Comparison of ENCODE assay signal across 39 cellular contexts in the genomic region with DNA sequence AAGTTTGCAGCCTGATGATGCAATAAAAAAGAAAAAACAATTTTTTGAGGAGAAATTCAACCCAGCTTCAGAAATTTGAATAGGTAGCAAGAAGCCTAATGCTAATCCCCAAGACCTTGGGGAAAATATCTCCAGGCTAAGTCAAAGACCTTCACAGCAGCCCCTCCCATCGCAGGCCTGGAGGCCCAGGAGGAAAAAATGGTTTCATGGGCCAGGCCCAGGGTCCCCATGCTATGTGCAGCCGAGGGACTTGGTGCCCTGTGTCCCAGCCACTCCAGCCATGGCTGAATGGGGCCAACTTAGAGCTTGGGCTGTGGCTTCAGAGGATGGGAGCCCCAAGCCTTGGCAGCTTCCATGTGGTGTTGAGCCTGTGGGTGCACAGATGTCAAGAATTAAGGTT.
"Had no signal": no experiment of that assay in that cellular context is flagged by ENCODE, and none has a peak within 500 bp of the region (broad histone marks: within the 10 kb centered on the region; RNA-seq: fewer than 3 reads in every experiment).

No MANE protein-coding gene starts in this region.

- H3K36me3 Mint-ChIP-seq: activated naive CD4-positive, alpha-beta T cell treated with anti-CD3 and anti-CD28 coated beads, Interleukin-2, amount 10 ng/mL, durations not matched to agents 7 days and 5 days; activated naive CD8-positive, alpha-beta T cell treated with anti-CD3 and anti-CD28 coated beads for 36 hours; activated naive CD8-positive, alpha-beta T cell treated with anti-CD3 and anti-CD28 coated beads, Interleukin-2, amount 10 ng/mL, durations not matched to agents 7 days and 5 days; brain had no signal

- H3K27me3 Mint-ChIP-seq: activated naive CD4-positive, alpha-beta T cell treated with anti-CD3 and anti-CD28 coated beads, Interleukin-2, amount 50 U/mL, for 24 hours; activated naive CD8-positive, alpha-beta T cell treated with anti-CD3 and anti-CD28 coated beads for 36 hours; activated naive CD8-positive, alpha-beta T cell treated with anti-CD3 and anti-CD28 coated beads, Interleukin-2, amount 10 ng/mL, durations not matched to agents 7 days and 5 days; activated naive CD8-positive, alpha-beta T cell treated with anti-CD3 and anti-CD28 coated beads, Interleukin-2, amount 50 U/mL, for 24 hours; activated T-helper 17 cell treated with anti-CD3 and anti-CD28 coated beads, Interleukin-2, amount 50 U/mL, for 72 hours had no signal

- H3K27ac ChIP-seq: adrenal gland, ascending aorta, body of pancreas, brain microvascular endothelial cell, breast epithelium, cardiac muscle cell had no signal

- H3K9me3 Mint-ChIP-seq: activated naive CD4-positive, alpha-beta T cell treated with anti-CD3 and anti-CD28 coated beads, Interleukin-2, amount 50 U/mL, for 24 hours; activated T-helper 17 cell treated with anti-CD3 and anti-CD28 coated beads, Interleukin-2, amount 50 U/mL, for 72 hours had no signal

- H3K27me3 ChIP-seq: adrenal gland, ascending aorta, body of pancreas, brain microvascular endothelial cell, breast epithelium, cardiac muscle cell had no signal

- ATAC-seq: activated naive CD4-positive, alpha-beta T cell treated with anti-CD3 and anti-CD28 coated beads, Interleukin-2, amount 50 U/mL, for 72 hours; activated naive CD8-positive, alpha-beta T cell treated with anti-CD3 and anti-CD28 coated beads, Interleukin-2, amount 50 U/mL, for 24 hours; activated T-cell treated with anti-CD3 and anti-CD28 coated beads, Interleukin-2, amount 50 U/mL, for 4 hours; activated T-cell treated with anti-CD3 and anti-CD28 coated beads, Interleukin-2, amount 50 U/mL, for 72 hours; activated T-helper 17 cell treated with anti-CD3 and anti-CD28 coated beads, Interleukin-2, amount 50 U/mL, for 72 hours; body of pancreas had no signal

- H3K4me3 ChIP-seq: adrenal gland, ascending aorta, body of pancreas, breast epithelium, cardiac muscle cell had no signal

- H3K4me1 Mint-ChIP-seq: activated naive CD4-positive, alpha-beta T cell treated with anti-CD3 and anti-CD28 coated beads, Interleukin-2, amount 10 ng/mL, durations not matched to agents 7 days and 5 days; activated naive CD4-positive, alpha-beta T cell treated with anti-CD3 and anti-CD28 coated beads, Interleukin-2, amount 50 U/mL, for 24 hours; activated naive CD8-positive, alpha-beta T cell treated with anti-CD3 and anti-CD28 coated beads for 36 hours; activated naive CD8-positive, alpha-beta T cell treated with anti-CD3 and anti-CD28 coated beads, Interleukin-2, amount 10 ng/mL, durations not matched to agents 7 days and 5 days; activated naive CD8-positive, alpha-beta T cell treated with anti-CD3 and anti-CD28 coated beads, Interleukin-2, amount 50 U/mL, for 24 hours; activated T-helper 17 cell treated with anti-CD3 and anti-CD28 coated beads, Interleukin-2, amount 50 U/mL, for 72 hours; brain; central memory CD8-positive, alpha-beta T cell had no signal

- H3K9me3 ChIP-seq: adrenal gland, ascending aorta, body of pancreas had no signal

- H3K4me3 Mint-ChIP-seq: activated naive CD4-positive, alpha-beta T cell treated with anti-CD3 and anti-CD28 coated beads for 36 hours; activated naive CD4-positive, alpha-beta T cell treated with anti-CD3 and anti-CD28 coated beads, Interleukin-2, amount 10 ng/mL, durations not matched to agents 7 days and 5 days; activated naive CD4-positive, alpha-beta T cell treated with anti-CD3 and anti-CD28 coated beads, Interleukin-2, amount 50 U/mL, for 24 hours; activated naive CD8-positive, alpha-beta T cell; activated naive CD8-positive, alpha-beta T cell treated with anti-CD3 and anti-CD28 coated beads for 36 hours; activated naive CD8-positive, alpha-beta T cell treated with anti-CD3 and anti-CD28 coated beads, Interleukin-2, amount 10 ng/mL, durations not matched to agents 7 days and 5 days; activated naive CD8-positive, alpha-beta T cell treated with anti-CD3 and anti-CD28 coated beads, Interleukin-2, amount 50 U/mL, for 24 hours; activated T-cell treated with anti-CD3 and anti-CD28 coated beads, Interleukin-2, amount 50 U/mL, for 24 hours; activated T-cell treated with anti-CD3 and anti-CD28 coated beads, Interleukin-2, amount 50 U/mL, for 4 hours; activated T-cell treated with anti-CD3 and anti-CD28 coated beads, Interleukin-2, amount 50 U/mL, for 72 hours; activated T-helper 1 cell treated with anti-CD3 and anti-CD28 coated beads, Interleukin-12 subunit alpha, Interleukin-12 subunit beta, Interleukin-2, Interleukin-4 antibody, amounts not matched to agents 30 ng/mL and 10 ng/mL and 1 ng/mL, durations not matched to agents 14 hours and 24 hours and 36 hours; activated T-helper 17 cell treated with anti-CD3 and anti-CD28 coated beads, Interleukin-2, amount 50 U/mL, for 72 hours; brain; central memory CD8-positive, alpha-beta T cell had no signal

- H3K36me3 ChIP-seq: adrenal gland, ascending aorta, brain microvascular endothelial cell, breast epithelium, cardiac muscle cell had no signal

- FAIRE-seq: astrocyte, bronchial epithelial cell had no signal

- H3K4me1 ChIP-seq: adrenal gland, ascending aorta, body of pancreas, breast epithelium had no signal

- H3K27ac Mint-ChIP-seq: activated naive CD4-positive, alpha-beta T cell treated with anti-CD3 and anti-CD28 coated beads for 36 hours; activated naive CD4-positive, alpha-beta T cell treated with anti-CD3 and anti-CD28 coated beads, Interleukin-2, amount 50 U/mL, for 24 hours; activated naive CD4-positive, alpha-beta T cell treated with anti-CD3 and anti-CD28 coated beads, Interleukin-2, amount 50 U/mL, for 72 hours; activated naive CD8-positive, alpha-beta T cell; activated naive CD8-positive, alpha-beta T cell treated with anti-CD3 and anti-CD28 coated beads for 36 hours; activated naive CD8-positive, alpha-beta T cell treated with anti-CD3 and anti-CD28 coated beads, Interleukin-2, amount 10 ng/mL, durations not matched to agents 7 days and 5 days; activated naive CD8-positive, alpha-beta T cell treated with anti-CD3 and anti-CD28 coated beads, Interleukin-2, amount 50 U/mL, for 24 hours; activated T-cell treated with anti-CD3 and anti-CD28 coated beads, Interleukin-2, amount 50 U/mL, for 24 hours; activated T-cell treated with anti-CD3 and anti-CD28 coated beads, Interleukin-2, amount 50 U/mL, for 72 hours; activated T-helper 1 cell treated with anti-CD3 and anti-CD28 coated beads, Interleukin-12 subunit alpha, Interleukin-12 subunit beta, Interleukin-2, Interleukin-4 antibody, amounts not matched to agents 30 ng/mL and 10 ng/mL and 1 ng/mL, durations not matched to agents 14 hours and 24 hours and 36 hours; activated T-helper 17 cell treated with anti-CD3 and anti-CD28 coated beads, Interleukin-2, amount 50 U/mL, for 72 hours; activated T-helper 2 cell treated with anti-CD3 and anti-CD28 coated beads, Interferon-gamma antibody, Interleukin-2, Interleukin-4, amounts not matched to agents 10 μg/mL and 5 μg/mL and 100 μg/mL, durations not matched to agents 14 hours and 24 hours and 36 hours; brain had no signal

- DNase-seq: activated effector memory CD4-positive, alpha-beta T cell treated with anti-CD3 and anti-CD28 coated beads, Interleukin-2, amount 50 U/mL, for 16 hours; activated effector memory CD4-positive, alpha-beta T cell treated with Interleukin-2 at 50 U/mL for 16 hours; activated gamma-delta T cell; activated gamma-delta T cell treated with Interleukin-2 at 50 U/mL for 16 hours; activated naive CD4-positive, alpha-beta T cell; activated naive CD4-positive, alpha-beta T cell treated with anti-CD3 and anti-CD28 coated beads for 36 hours; activated naive CD4-positive, alpha-beta T cell treated with anti-CD3 and anti-CD28 coated beads, Interleukin-2, amount 10 ng/mL, durations not matched to agents 7 days and 5 days; activated naive CD4-positive, alpha-beta T cell treated with anti-CD3 and anti-CD28 coated beads, Interleukin-2, amount 50 U/mL, for 16 hours; activated naive CD4-positive, alpha-beta T cell treated with Interleukin-2 at 50 U/mL for 16 hours; activated naive CD8-positive, alpha-beta T cell treated with anti-CD3 and anti-CD28 coated beads for 36 hours; activated naive CD8-positive, alpha-beta T cell treated with anti-CD3 and anti-CD28 coated beads, Interleukin-2, amount 10 ng/mL, durations not matched to agents 7 days and 5 days; activated naive CD8-positive, alpha-beta T cell treated with anti-CD3 and anti-CD28 coated beads, Interleukin-2, amount 50 U/mL, for 24 hours; activated T-cell treated with anti-CD3 and anti-CD28 coated beads, Interleukin-2, amount 50 U/mL, for 1 hour; activated T-cell treated with anti-CD3 and anti-CD28 coated beads, Interleukin-2, amount 50 U/mL, for 24 hours; activated T-cell treated with anti-CD3 and anti-CD28 coated beads, Interleukin-2, amount 50 U/mL, for 4 hours; activated T-cell treated with anti-CD3 and anti-CD28 coated beads, Interleukin-2, amount 50 U/mL, for 48 hours; activated T-cell treated with anti-CD3 and anti-CD28 coated beads, Interleukin-2, amount 50 U/mL, for 72 hours; adrenal gland; amniotic stem cell; anterior cingulate cortex; aorta; body of pancreas; brain microvascular endothelial cell; caudate nucleus; central memory CD4-positive, alpha-beta T cell; cerebellar nuclear complex had no signal
